Comparison of ENCODE assay signal across 8 cellular contexts in the genomic region with DNA sequence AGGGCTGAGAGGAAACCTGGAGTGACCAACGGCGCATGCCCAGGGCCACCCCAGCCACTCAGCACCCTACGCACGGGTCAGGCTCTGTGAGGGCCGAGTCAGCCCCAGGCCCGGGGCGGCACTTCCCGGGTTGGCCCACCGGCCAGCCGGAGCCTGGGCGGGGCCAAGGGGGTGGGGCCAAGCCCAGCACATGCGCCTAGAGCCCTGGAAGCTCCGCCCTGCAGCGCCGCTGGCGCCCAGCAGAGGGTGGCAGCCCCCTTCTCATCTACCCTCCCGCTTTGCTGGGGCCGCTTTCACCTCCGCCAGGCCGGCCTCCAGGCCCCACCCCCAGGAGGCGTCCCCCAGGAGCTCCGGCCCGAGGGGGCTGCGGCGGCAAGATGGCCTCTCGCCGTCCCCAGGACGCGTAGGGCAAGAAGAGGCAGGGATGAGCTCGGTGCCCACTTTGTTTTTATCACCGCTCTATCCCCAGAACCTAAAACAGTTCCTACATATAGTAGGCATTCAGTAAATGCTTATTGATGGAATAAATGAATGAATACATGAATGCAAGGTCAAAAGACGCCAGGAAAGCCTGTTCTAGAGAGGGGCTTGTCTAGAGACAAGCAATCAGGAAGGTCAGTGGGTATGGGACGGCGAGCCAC. TPM values are rescaled to one million over a fixed set of nuclear protein-coding genes. Genes with fewer than 3 reads are reported as not detected.
A peak's percentile ranks its signal among the peaks of the same experiment; 100 is the strongest.
DNase-seq lines count a peak whose midpoint lies in the region; ATAC-seq, FAIRE-seq and TF ChIP-seq lines count a peak whose summit lies in the region.

No MANE protein-coding gene starts in this region.

- H3K27ac ChIP-seq in angular gyrus (ENCODE audit: low read depth, low read length) (peak overlapping the region; percentile 89), right cardiac atrium (ENCODE audit: low read length) (peak overlapping the region; percentile 86), uterus (peak overlapping the region; percentile 85 to 86)

- H3K36me3 ChIP-seq in uterus = no peaks in the 10 kb centered on the region

- peak; percentile 91 for DNase-seq in GM12892 (ENCODE audit: insufficient read length)
- DNase-seq in NCI-H1436 treated with DMSO at 0.1 percent for 48 hours (lab: John Stamatoyannopoulos, UW) = peak; percentile 81
- DNase-seq in right cardiac atrium = peak; percentile 96 to 99 (median 98)
- DNase-seq in putamen (ENCODE audit: low spot score) = peak; percentile 90
- peak; percentile 93 to 97 for DNase-seq in uterus

- ATAC-seq in HG02798 (IDR thresholded peaks at IDR 0.05; ENCODE audit: poor library complexity, unreplicated experiment) (peak; percentile 91), right cardiac atrium (peak; percentile 98)

- H3K4me3 Mint-ChIP-seq in T-helper 1 cell treated with Interleukin-12 subunit alpha and Interleukin-12 subunit beta and Interleukin-4 antibody, amounts not matched to agents 30 μg/mL and 1 μg/mL, for 36 hours = peak overlapping the region; percentile 72

- H3K27ac Mint-ChIP-seq in T-helper 1 cell treated with Interleukin-12 subunit alpha and Interleukin-12 subunit beta and Interleukin-4 antibody, amounts not matched to agents 30 μg/mL and 1 μg/mL, for 36 hours = peak overlapping the region; percentile 68

- H3K4me1 ChIP-seq in right cardiac atrium (ENCODE audit: control insufficient read depth, insufficient read depth, low read length) (peaks cover 11% of the 10 kb centered on the region), uterus (peaks cover 0 to 3% of the 10 kb centered on the region in 2 donors)

- 5% methylated on average over 34 of the region's 34 CpGs for WGBS in right cardiac atrium

- H3K4me3 ChIP-seq in right cardiac atrium (ENCODE audit: low read length) (peak overlapping the region; percentile 53), uterus (peak overlapping the region; percentile 37 to 39)

- no peaks in the 10 kb centered on the region for H3K9me3 Mint-ChIP-seq in T-helper 1 cell treated with Interleukin-12 subunit alpha and Interleukin-12 subunit beta and Interleukin-4 antibody, amounts not matched to agents 30 μg/mL and 1 μg/mL, for 36 hours

- peak; percentile 96 for FAIRE-seq in GM12892 (lab: Jason Lieb, UNC)

- no peaks in the 10 kb centered on the region for H3K27me3 Mint-ChIP-seq in T-helper 1 cell treated with Interleukin-12 subunit alpha and Interleukin-12 subunit beta and Interleukin-4 antibody, amounts not matched to agents 30 μg/mL and 1 μg/mL, for 36 hours (ENCODE audit: low read depth)

- TF ChIP-seq POLR2A in GM12892 (IDR thresholded peaks at IDR 0.05; ENCODE audit: low read depth, low read length) (peak; percentile 74; the same call in 1 of the 2 replicates), uterus (IDR thresholded peaks at IDR 0.05) (peak; percentile 48 to 62)

- H3K9me3 ChIP-seq in right cardiac atrium (ENCODE audit: control insufficient read depth, low read length) (no peaks in the 10 kb centered on the region), uterus (no peaks in the 10 kb centered on the region)

- peaks cover 3% of the 10 kb centered on the region for H3K36me3 Mint-ChIP-seq in T-helper 1 cell treated with Interleukin-12 subunit alpha and Interleukin-12 subunit beta and Interleukin-4 antibody, amounts not matched to agents 30 μg/mL and 1 μg/mL, for 36 hours (ENCODE audit: low read depth)

- H3K4me1 Mint-ChIP-seq in T-helper 1 cell treated with Interleukin-12 subunit alpha and Interleukin-12 subunit beta and Interleukin-4 antibody, amounts not matched to agents 30 μg/mL and 1 μg/mL, for 36 hours (ENCODE audit: low read depth) = peaks cover 43% of the 10 kb centered on the region

- intact Hi-C loops in right cardiac atrium (cut with DNase I) (loop anchor here (5.0 kb wide), 4 partner anchors 33 to 73 kb away; partner anchors contain the start of gene MYO18A (in 2 of the 4)), uterus (cut with DNase I; ENCODE audit: low total_unique reads) (loop anchor here (10.0 kb wide), 1 partner anchor 146 kb away; the partner anchor contains the start of gene NUFIP2)

- H3K27me3 ChIP-seq in right cardiac atrium (ENCODE audit: control insufficient read depth, insufficient read depth) (no peaks in the 10 kb centered on the region), uterus (no peaks in the 10 kb centered on the region)

- TF ChIP-seq CTCF in uterus (IDR thresholded peaks at IDR 0.05) = peak; percentile 97 to 99 (median 98)

RNA-seq across cellular contexts. Expression of gene MYO18A, which starts 31.3 kb away (rescaled TPM):
- polyA plus RNA-seq in GM12892 (2012; ENCODE audit: missing spikeins) = 25.1 TPM
- total RNA-seq in right cardiac atrium = 100 to 1,000 TPM; 206 to 312 (median 277) TPM
- polyA plus RNA-seq in right cardiac atrium = 248 TPM
- total RNA-seq in uterus = 100 to 1,000 TPM in 1 of 4 donors, 10 to 100 TPM in 3; 33.2 to 104 (median 59.3) TPM

Comparison
In these comparisons a context has a peak if more than half of its experiments do, and no peak if none do; other contexts are left out.
1. Peak in every context shown above with its lines: DNase-seq, ATAC-seq, H3K4me3 ChIP-seq and H3K27ac ChIP-seq.